ENCODE assay signal across 8 cellular contexts in genomic region chr7:90708841-90709317, GRCh38.
DNase-seq lines count a peak whose midpoint lies in the region; ATAC-seq and TF ChIP-seq lines count a peak whose summit lies in the region.

No MANE protein-coding gene starts in this region.

- H3K4me3 ChIP-seq in HFF-Myc (replicated peaks; ENCODE audit: low read depth, low read length) (no peak overlapping the region), Loucy (ENCODE audit: low read length, poor library complexity, severe bottlenecking) (no peak overlapping the region), astrocyte of the spinal cord (ENCODE audit: low read depth, low read length) (no peak overlapping the region)

- H4K20me1 ChIP-seq in Loucy (ENCODE audit: insufficient read depth, low read length, poor library complexity, severe bottlenecking), result no peaks in the 10 kb centered on the region

- peak; percentile 71 for ATAC-seq in memory B cell (ENCODE audit: low read depth)

- no peaks in the 10 kb centered on the region for H3K36me3 ChIP-seq in Loucy (ENCODE audit: insufficient read depth, low read length)

- in situ Hi-C loops in astrocyte of the spinal cord (cut with HindIII; ENCODE audit: low sequenced_read_pairs), result no loop called here

- H3K9me3 Mint-ChIP-seq in memory B cell, result no peaks in the 10 kb centered on the region

- H3K4me3 Mint-ChIP-seq in memory B cell, result peak overlapping the region; percentile 90

- peak; percentile 3 for DNase-seq in stimulated activated CD4-positive, alpha-beta T cell treated with anti-CD3 and anti-CD28 coated beads, Interleukin-15, amount 100 ng/mL, for 24 hours
- DNase-seq in stimulated activated CD4-positive, alpha-beta T cell treated with anti-CD3 and anti-CD28 coated beads, Interleukin-4, amount 100 ng/mL, for 24 hours, result no peak
- DNase-seq in HFF-Myc (ENCODE audit: extremely low read depth, low read depth) (no peak), astrocyte of the spinal cord (ENCODE audit: low read depth, low spot score) (no peak), memory B cell (ENCODE audit: low spot score in 2 of 2) (peak; percentile 50 to 78), NCI-H1930 (lab: John Stamatoyannopoulos, UW) (no peak)
- no peak for DNase-seq in activated CD4-positive, CD25-positive, alpha-beta regulatory T cell (lab: John Stamatoyannopoulos, UW)

- H3K4me1 ChIP-seq in Loucy (ENCODE audit: insufficient read depth, low read length, poor library complexity, severe bottlenecking), result no peaks in the 10 kb centered on the region

- H3K36me3 Mint-ChIP-seq in memory B cell, result peaks cover 2% of the 10 kb centered on the region

- no peaks in the 10 kb centered on the region for H3K79me2 ChIP-seq in Loucy (ENCODE audit: insufficient read depth, low read length)

- peaks cover 47% of the 10 kb centered on the region for H3K4me1 Mint-ChIP-seq in memory B cell

- H3F3A ChIP-seq in Loucy (ENCODE audit: low read depth), result no peaks in the 10 kb centered on the region

- no peaks in the 10 kb centered on the region for H3K27me3 Mint-ChIP-seq in memory B cell

- H3K9ac ChIP-seq in Loucy (ENCODE audit: low read depth, low read length, poor library complexity, severe bottlenecking), result no peak overlapping the region

- H3K27me3 ChIP-seq in Loucy (ENCODE audit: insufficient read depth, low read length, poor library complexity, severe bottlenecking), result no peaks in the 10 kb centered on the region

- H3K27ac Mint-ChIP-seq in memory B cell, result peak overlapping the region; percentile 90

- peak; percentile 69 for TF ChIP-seq CTCF in HFF-Myc (IDR thresholded peaks at IDR 0.05; ENCODE audit: low read depth, low read length, missing control alignments)
- TF ChIP-seq CTCF in Loucy (conservative IDR thresholded peaks at IDR 0.05; ENCODE audit: low read length), result peak; percentile 69
- TF ChIP-seq CTCF in astrocyte of the spinal cord (IDR thresholded peaks at IDR 0.05; ENCODE audit: low read depth, low read length), result peak; percentile 64

- no peaks in the 10 kb centered on the region for H3K9me3 ChIP-seq in Loucy (ENCODE audit: insufficient read depth, low read depth, low read length)

- no peaks in the 10 kb centered on the region for H3K9me2 ChIP-seq in Loucy (replicated peaks; ENCODE audit: low read depth, low read length)

- H3K4me2 ChIP-seq in Loucy (ENCODE audit: low read depth, low read length, poor library complexity, severe bottlenecking), result no peak overlapping the region

- H2AFZ ChIP-seq in Loucy (ENCODE audit: low read length), result no peak overlapping the region

Comparison
In these comparisons a context has a peak if more than half of its experiments do, and no peak if none do; other contexts are left out.
1. DNase-seq: peak in stimulated activated CD4-positive, alpha-beta T cell treated with anti-CD3 and anti-CD28 coated beads, Interleukin-15, amount 100 ng/mL, for 24 hours (single experiment) and memory B cell (2 of 2); none in stimulated activated CD4-positive, alpha-beta T cell treated with anti-CD3 and anti-CD28 coated beads, Interleukin-4, amount 100 ng/mL, for 24 hours (single experiment), HFF-Myc (single experiment), astrocyte of the spinal cord (single experiment), NCI-H1930 (0 of 2) and activated CD4-positive, CD25-positive, alpha-beta regulatory T cell (0 of 4).
2. Peak in every context shown above with its lines, with median percentiles within 50 percentile points of each other: CTCF ChIP-seq.